8 cellular contexts compared by ENCODE assay signal in genomic region chr10:14602807-14603538, GRCh38.
DNase-seq lines count a peak whose midpoint lies in the region; TF ChIP-seq lines count a peak whose summit lies in the region.

No MANE protein-coding gene starts in this region.

- peaks cover 14% of the 10 kb centered on the region for H3K36me3 Mint-ChIP-seq in osteocyte (ENCODE audit: unreplicated experiment)

- DNase-seq in PC-9 (no peak), epithelial cell of proximal tubule (ENCODE audit: low read depth) (no peak), osteocyte (ENCODE audit: extremely low spot score, unreplicated experiment) (no peak), NCI-H2196 (lab: John Stamatoyannopoulos, UW; ENCODE audit: unreplicated experiment) (no peak), ureter (ENCODE audit: low spot score) (no peak), NCI-H2171 (lab: John Stamatoyannopoulos, UW) (no peak), NCI-H524 treated with DMSO at 0.1 percent for 48 hours (lab: John Stamatoyannopoulos, UW) (no peak)

- H3K27ac ChIP-seq in DOHH2 (ENCODE audit: low read depth, low read length) (peak overlapping the region; percentile 87), PC-9 (peak overlapping the region; percentile 81)

- TF ChIP-seq CTCF in DOHH2 (IDR thresholded peaks at IDR 0.05; ENCODE audit: low read depth, low read length, poor library complexity, severe bottlenecking) (no peak), PC-9 (conservative IDR thresholded peaks at IDR 0.05) (no peak), epithelial cell of proximal tubule (conservative IDR thresholded peaks at IDR 0.05; ENCODE audit: low read depth, low read length) (no peak), osteocyte (IDR thresholded peaks at IDR 0.05) (no peak)

- peak overlapping the region; percentile 92 for H3K4me3 Mint-ChIP-seq in osteocyte (ENCODE audit: unreplicated experiment)

- H3K9me2 ChIP-seq in DOHH2 (replicated peaks; ENCODE audit: control insufficient read depth, low read length) (no peaks in the 10 kb centered on the region), PC-9 (ENCODE audit: insufficient read depth) (no peaks in the 10 kb centered on the region)

- peak overlapping the region; percentile 100 for H3K4me3 ChIP-seq in DOHH2 (ENCODE audit: low read length)
- peak overlapping the region; percentile 98 for H3K4me3 ChIP-seq in PC-9
- H3K4me3 ChIP-seq in epithelial cell of proximal tubule (ENCODE audit: low read depth, low read length): peak overlapping the region; percentile 83

- H3K27me3 ChIP-seq in DOHH2 (ENCODE audit: control insufficient read depth, low read length): 0 out of 2 replicates have a peak, but pooled peaks cover 3% of the 10 kb centered on the region
- H3K27me3 ChIP-seq in PC-9 (ENCODE audit: insufficient read depth, low read depth): no peaks in the 10 kb centered on the region

- H3K4me1 Mint-ChIP-seq in osteocyte (ENCODE audit: unreplicated experiment): peaks cover 31% of the 10 kb centered on the region

- H3K36me3 ChIP-seq in DOHH2 (ENCODE audit: control insufficient read depth, low read length) (peaks cover 57% of the 10 kb centered on the region), PC-9 (ENCODE audit: low read depth) (peaks cover 22% of the 10 kb centered on the region)

- H3K4me2 ChIP-seq in DOHH2 (ENCODE audit: low read length) (peak overlapping the region; percentile 97), PC-9 (peak overlapping the region; percentile 86)

- H3K79me2 ChIP-seq in DOHH2 (ENCODE audit: control insufficient read depth, low read length) (peaks cover 72% of the 10 kb centered on the region), PC-9 (ENCODE audit: low read depth) (peaks cover 57% of the 10 kb centered on the region)

- peak overlapping the region; percentile 78 for H3K27ac Mint-ChIP-seq in osteocyte (ENCODE audit: unreplicated experiment)

- intact Hi-C loops in PC-9 (cut with micrococcal nuclease; ENCODE audit: unreplicated experiment): loop anchor here (1.0 to 2.0 kb wide), 3 partner anchors 25 to 236 kb away; partner anchors contain the start of genes CDNF, HSPA14 and MSANTD7

- H3K9me3 Mint-ChIP-seq in osteocyte (ENCODE audit: unreplicated experiment): no peaks in the 10 kb centered on the region

- peaks cover 32% of the 10 kb centered on the region for H3F3A ChIP-seq in DOHH2 (ENCODE audit: control insufficient read depth, insufficient read depth)
- peaks cover 30% of the 10 kb centered on the region for H3F3A ChIP-seq in PC-9 (ENCODE audit: insufficient read depth, low read depth)

- H3K4me1 ChIP-seq in DOHH2 (ENCODE audit: control insufficient read depth, low read length) (peaks cover 77% of the 10 kb centered on the region), PC-9 (replicated peaks; ENCODE audit: insufficient read depth) (peaks cover 36% of the 10 kb centered on the region)

- POLR2A ChIA-PET in PC-9 (lab: Charles Lee; ENCODE audit: unreplicated experiment): no interaction called here

- H4K20me1 ChIP-seq in DOHH2 (ENCODE audit: control insufficient read depth, insufficient read depth, low read depth, low read length) (peaks cover 48% of the 10 kb centered on the region), PC-9 (ENCODE audit: insufficient read depth) (peaks cover 34% of the 10 kb centered on the region)

- no peak overlapping the region for H2AFZ ChIP-seq in PC-9

- BruUV-seq in PC-9 (replicated peaks; lab: Mats Ljungman, UMichigan): TSS peak; percentile 42

- CTCF ChIA-PET in PC-9 (lab: Charles Lee): interaction anchor here (0.6 kb wide), 1 partner anchor 95 kb away, joined by 3 read pairs; no protein-coding TSS in a partner anchor

- H3K9me3 ChIP-seq in DOHH2 (ENCODE audit: control insufficient read depth, insufficient read depth, low read length) (no peaks in the 10 kb centered on the region), PC-9 (ENCODE audit: insufficient read depth, low read depth) (no peaks in the 10 kb centered on the region)

- H3K27me3 Mint-ChIP-seq in osteocyte (ENCODE audit: unreplicated experiment): no peaks in the 10 kb centered on the region
